8 cellular contexts compared by ENCODE assay signal in the genomic region with DNA sequence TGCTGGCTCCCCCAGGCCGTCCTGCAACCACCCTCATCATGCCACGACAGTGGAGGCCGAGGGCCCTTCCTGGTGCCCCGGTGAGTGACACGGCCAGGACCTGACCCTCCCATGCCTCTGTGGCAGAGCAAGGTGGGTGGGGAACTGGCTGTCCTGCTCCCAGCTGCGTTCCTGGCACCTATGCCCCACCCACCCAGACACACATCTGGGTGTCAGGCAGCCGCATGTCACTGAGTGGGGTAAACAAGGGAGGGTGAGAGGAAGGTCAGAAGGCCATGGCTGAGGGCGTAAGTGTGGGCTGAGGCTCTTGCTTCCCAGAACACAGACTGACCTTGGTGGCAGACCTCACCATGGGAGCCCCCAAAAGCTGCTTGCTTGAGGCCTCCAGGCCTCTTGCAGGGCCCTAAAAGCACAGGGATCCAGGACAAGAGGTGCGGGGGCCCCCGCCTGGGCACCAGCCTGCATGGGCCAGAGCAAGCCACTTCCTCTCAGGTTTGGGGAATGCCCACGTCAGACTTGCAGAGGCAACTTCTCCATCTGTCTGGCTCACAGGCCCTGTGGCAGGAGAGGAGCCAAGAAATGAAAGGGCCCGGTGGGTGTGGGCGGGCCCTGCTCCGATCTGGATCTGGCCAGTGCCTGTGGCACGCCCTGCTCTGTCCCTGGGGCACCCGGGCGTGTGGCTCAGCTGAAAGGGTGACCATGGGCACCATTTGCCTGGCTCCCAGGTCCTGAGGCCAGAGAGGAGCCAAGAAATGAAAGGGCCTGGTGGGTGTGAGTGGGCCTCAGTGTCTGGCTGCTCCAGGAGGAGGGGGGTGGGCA. TPM values are rescaled to one million over a fixed set of nuclear protein-coding genes. Genes with fewer than 3 reads are reported as not detected.
DNase-seq lines count a peak whose midpoint lies in the region; ATAC-seq, FAIRE-seq and TF ChIP-seq lines count a peak whose summit lies in the region.

No MANE protein-coding gene starts in this region.

- POLR2A ChIA-PET in HCT116 (lab: Charles Lee) = interaction anchor here (2.6 to 4.2 kb wide), 2 partner anchors 10 to 13 kb away, joined by 12 to 31 read pairs; a partner anchor contains a TSS

- H3K79me2 ChIP-seq in HCT116 (ENCODE audit: insufficient read depth, low read length) = peaks cover 9% of the 10 kb centered on the region

- no peaks in the 10 kb centered on the region for H3K27me3 ChIP-seq in HCT116 (ENCODE audit: insufficient read depth, low read length)

- no peak for TF ChIP-seq CTCF in HCT116 (IDR thresholded peaks at IDR 0.05 in 2 of 3, conservative IDR thresholded peaks at IDR 0.05 in 1 of 3; ENCODE audit: borderline replicate concordance in 1 of 3, insufficient read depth in 1 of 3, low read depth in 2 of 3, low read length in 2 of 3)

- TF ChIP-seq RAD21 in HCT116 (IDR thresholded peaks at IDR 0.05; ENCODE audit: low read depth) = no peak

- CTCF ChIA-PET in HCT116 (lab: Charles Lee) = interaction anchor here (0.6 to 1.7 kb wide), 3 partner anchors 11 to 186 kb away, joined by 3 to 10 read pairs (median 4); no protein-coding TSS in a partner anchor

- peak; percentile 51 for DNase-seq in D341Med (ENCODE audit: low spot score)
- peak; percentile 85 for DNase-seq in HCT116 (ENCODE audit: low read depth, low spot score)
- peak; percentile 84 for DNase-seq in SKM-1 (lab: John Stamatoyannopoulos, UW; ENCODE audit: unreplicated experiment)
- peak; percentile 61 for DNase-seq in central memory CD4-positive, alpha-beta T cell
- DNase-seq in medulla oblongata (ENCODE audit: extremely low spot score) = peak; percentile 88
- DNase-seq in urothelium cell line (ENCODE audit: low spot score) = no peak
- DNase-seq in iPS-NIHi11 (ENCODE audit: low spot score) = no peak

- no peak for TF ChIP-seq POLR2A in HCT116 (IDR thresholded peaks at IDR 0.05; ENCODE audit: borderline replicate concordance, extremely low read depth, insufficient read depth, insufficient read length)

- no peaks in the 10 kb centered on the region for H3K9me2 ChIP-seq in HCT116 (ENCODE audit: insufficient read depth)

- no peaks in the 10 kb centered on the region for H3K9me3 ChIP-seq in HCT116 (ENCODE audit: control insufficient read depth in 1 of 2, insufficient read depth in 1 of 2, low read depth in 1 of 2, low read length in 2 of 2)

- peak overlapping the region; percentile 68 for H3K9ac ChIP-seq in HCT116 (ENCODE audit: low read length)

- peak overlapping the region; percentile 29 to 46 for H3K4me3 ChIP-seq in HCT116 (replicated peaks in 1 of 2; ENCODE audit: low read depth in 1 of 2, low read length in 2 of 2)

- H3K36me3 ChIP-seq in HCT116 (ENCODE audit: control insufficient read depth in 1 of 2, insufficient read depth in 2 of 2, low read length in 2 of 2) = no peaks in the 10 kb centered on the region

- no peak overlapping the region for H2AFZ ChIP-seq in HCT116 (ENCODE audit: low read depth, low read length, poor library complexity, severe bottlenecking)

- peak overlapping the region; percentile 99 for H3K4me2 ChIP-seq in HCT116 (ENCODE audit: low read length)

- peak; percentile 64 for ATAC-seq in HCT116
- no peak for ATAC-seq in GM19351 (IDR thresholded peaks at IDR 0.05; ENCODE audit: unreplicated experiment)

- peaks cover 45 to 81% of the 10 kb centered on the region in 2 experiments for H3K4me1 ChIP-seq in HCT116 (ENCODE audit: control insufficient read depth in 1 of 2, insufficient read depth in 2 of 2, low read length in 2 of 2)

- intact Hi-C loops in HCT116 (cut with micrococcal nuclease) = no loop called here

- RAD21 ChIA-PET in HCT116 (lab: Charles Lee; ENCODE audit: low non-redundant PET in 1 of 2, low total read pairs in 2 of 2, uncharacterized antibody in 2 of 2, unreplicated experiment in 2 of 2) = interaction anchor here in 1 of 2 experiments (1.5 kb wide), 1 partner anchor 12 kb away, joined by 6 read pairs; a partner anchor contains a TSS

- peak; percentile 17 for FAIRE-seq in urothelium cell line (lab: Jason Lieb, UNC)

- H3K27ac ChIP-seq in HCT116 (ENCODE audit: low read depth, low read length) = peak overlapping the region; percentile 98

- no peaks in the 10 kb centered on the region for H4K20me1 ChIP-seq in HCT116 (ENCODE audit: insufficient read depth)

- BruUV-seq in HCT116 (replicated peaks; lab: Mats Ljungman, UMichigan) = no TSS peak

TF ChIP-seq in HCT116, 20 proteins besides CTCF, POLR2A, EP300 and RAD21:
- TF ChIP-seq YY1 (IDR thresholded peaks at IDR 0.05; ENCODE audit: extremely low read depth, insufficient replicate concordance, low read depth, low read length) (peak; percentile 64), EZH2 (IDR thresholded peaks at IDR 0.05) (no peak), SRF (IDR thresholded peaks at IDR 0.05; ENCODE audit: low read depth) (no peak), ZFX (IDR thresholded peaks at IDR 0.05) (peak; percentile 72), JUND (IDR thresholded peaks at IDR 0.05) (no peak), ELF1 (IDR thresholded peaks at IDR 0.05; ENCODE audit: borderline replicate concordance, low read depth) (no peak), EZH2phosphoT487 (IDR thresholded peaks at IDR 0.05; ENCODE audit: borderline replicate concordance) (no peak), POLR2AphosphoS5 (IDR thresholded peaks at IDR 0.05; ENCODE audit: low read depth, low read length) (peak; percentile 72), CEBPB (IDR thresholded peaks at IDR 0.05; ENCODE audit: low read depth) (no peak), CBX3 (IDR thresholded peaks at IDR 0.05; ENCODE audit: low read depth) (no peak), TCF7L2 (IDR thresholded peaks at IDR 0.05; ENCODE audit: borderline replicate concordance, extremely low read depth, insufficient read depth, insufficient read length) (peak; percentile 89)
TF ChIP-seq in HCT116: peak in this region for 4.

RNA-seq across cellular contexts. Expression of a gene that starts 3.9 kb away (rescaled TPM):
- total RNA-seq in HCT116 (2021; ENCODE audit: unreplicated experiment) = 143 TPM
- polyA plus RNA-seq in HCT116 (2012) = 99.2 and 103 TPM in 2 replicates

RNA-seq across cellular contexts. Expression of a gene that starts 12.3 kb away (rescaled TPM):
- total RNA-seq in HCT116 (2021; ENCODE audit: unreplicated experiment) = 445 TPM
- polyA plus RNA-seq in HCT116 (2012) = 422 and 492 TPM in 2 replicates

RNA-seq across cellular contexts. Expression of a gene that starts 57.0 kb away (rescaled TPM):
- total RNA-seq in HCT116 (2021; ENCODE audit: unreplicated experiment) = 176 TPM
- 184 and 197 TPM in 2 replicates for polyA plus RNA-seq in HCT116 (2012)

Comparison
In these comparisons a context has a peak if more than half of its experiments do, and no peak if none do; other contexts are left out.
1. DNase-seq: peak in D341Med (single experiment), HCT116 (single experiment), SKM-1 (single experiment), central memory CD4-positive, alpha-beta T cell (single experiment) and medulla oblongata (single experiment); none in urothelium cell line (single experiment) and iPS-NIHi11 (single experiment).